Comparison of ENCODE assay signal across 2 cellular contexts in the genomic region with DNA sequence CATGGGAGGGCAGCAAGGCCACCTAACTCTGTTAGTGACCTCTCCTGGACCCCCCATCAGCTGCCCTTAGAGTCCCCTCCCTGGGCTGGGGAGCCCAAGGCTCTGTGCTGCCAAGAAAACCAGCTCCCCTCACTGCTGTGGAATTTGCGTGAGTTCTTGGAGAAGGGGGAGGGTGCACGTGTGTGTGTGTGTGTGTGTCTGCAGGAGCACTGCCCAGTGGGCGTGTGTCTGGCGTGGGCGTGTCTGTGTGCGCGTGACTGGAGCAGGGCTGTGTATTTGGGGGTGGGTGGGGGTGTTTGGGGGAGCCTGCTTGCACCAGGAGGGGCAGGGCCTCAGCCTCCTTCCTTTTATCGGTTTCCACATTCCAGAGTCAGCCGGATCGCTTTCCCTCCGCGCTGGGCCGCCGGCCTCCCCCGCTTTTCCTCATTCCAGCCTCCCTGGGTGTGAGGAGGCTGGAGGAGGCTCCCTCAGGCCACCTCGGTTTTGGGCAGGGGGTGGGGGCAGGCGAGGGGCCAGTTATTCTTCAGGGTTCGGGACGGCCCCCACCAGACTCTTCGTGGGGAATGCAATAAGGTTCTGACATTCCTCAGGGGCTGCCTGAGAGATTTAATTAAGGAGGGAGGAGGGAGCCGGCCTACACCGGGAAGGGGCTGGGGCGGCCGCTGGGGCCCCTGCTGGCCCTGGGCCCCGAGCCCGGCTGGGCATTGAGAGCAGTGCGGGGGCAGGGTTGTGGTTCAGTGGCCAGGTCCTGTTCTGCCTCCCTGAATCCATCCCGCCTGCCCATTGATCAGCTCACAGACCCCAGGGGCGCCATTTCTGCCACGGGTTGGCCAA.
TF ChIP-seq lines count a peak whose summit lies in the region.

No MANE protein-coding gene starts in this region.

TF ChIP-seq in A549, 52 proteins besides CTCF, POLR2A, EP300 and RAD21:
- TF ChIP-seq, protein P1, sequence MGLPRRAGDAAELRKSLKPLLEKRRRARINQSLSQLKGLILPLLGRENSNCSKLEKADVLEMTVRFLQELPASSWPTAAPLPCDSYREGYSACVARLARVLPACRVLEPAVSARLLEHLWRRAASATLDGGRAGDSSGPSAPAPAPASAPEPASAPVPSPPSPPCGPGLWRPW (IDR thresholded peaks at IDR 0.05): no peak
- TF ChIP-seq MAZ (IDR thresholded peaks at IDR 0.05; ENCODE audit: borderline replicate concordance, low read depth, low read length): no peak
- no peak for TF ChIP-seq ESRRA (IDR thresholded peaks at IDR 0.05; ENCODE audit: borderline replicate concordance, low read length)
- TF ChIP-seq BHLHE40 (IDR thresholded peaks at IDR 0.05; ENCODE audit: low read depth, low read length): peak; percentile 51; the same call in 1 of the 2 replicates
- TF ChIP-seq, protein P2, sequence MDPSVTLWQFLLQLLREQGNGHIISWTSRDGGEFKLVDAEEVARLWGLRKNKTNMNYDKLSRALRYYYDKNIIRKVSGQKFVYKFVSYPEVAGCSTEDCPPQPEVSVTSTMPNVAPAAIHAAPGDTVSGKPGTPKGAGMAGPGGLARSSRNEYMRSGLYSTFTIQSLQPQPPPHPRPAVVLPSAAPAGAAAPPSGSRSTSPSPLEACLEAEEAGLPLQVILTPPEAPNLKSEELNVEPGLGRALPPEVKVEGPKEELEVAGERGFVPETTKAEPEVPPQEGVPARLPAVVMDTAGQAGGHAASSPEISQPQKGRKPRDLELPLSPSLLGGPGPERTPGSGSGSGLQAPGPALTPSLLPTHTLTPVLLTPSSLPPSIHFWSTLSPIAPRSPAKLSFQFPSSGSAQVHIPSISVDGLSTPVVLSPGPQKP (IDR thresholded peaks at IDR 0.05; ENCODE audit: low read depth, low read length): no peak
- TF ChIP-seq RFX5 (IDR thresholded peaks at IDR 0.05): no peak
- TF ChIP-seq RARB (CRISPR knock-in tag; IDR thresholded peaks at IDR 0.05): no peak
- TF ChIP-seq NPAS2 (CRISPR knock-in tag; IDR thresholded peaks at IDR 0.05; ENCODE audit: borderline replicate concordance): no peak
- TF ChIP-seq TFCP2L1 (CRISPR knock-in tag; IDR thresholded peaks at IDR 0.05): no peak
- TF ChIP-seq HDAC2 (IDR thresholded peaks at IDR 0.05): no peak
- TF ChIP-seq SMC3 (IDR thresholded peaks at IDR 0.05): no peak
- TF ChIP-seq, protein P3, sequence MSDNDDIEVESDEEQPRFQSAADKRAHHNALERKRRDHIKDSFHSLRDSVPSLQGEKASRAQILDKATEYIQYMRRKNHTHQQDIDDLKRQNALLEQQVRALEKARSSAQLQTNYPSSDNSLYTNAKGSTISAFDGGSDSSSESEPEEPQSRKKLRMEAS (IDR thresholded peaks at IDR 0.05): 0 out of 2 replicates have a peak, but pooled peaks have one; percentile 48
- no peak for TF ChIP-seq MYC (IDR thresholded peaks at IDR 0.05; ENCODE audit: borderline replicate concordance, low read length)
- TF ChIP-seq, protein P4, sequence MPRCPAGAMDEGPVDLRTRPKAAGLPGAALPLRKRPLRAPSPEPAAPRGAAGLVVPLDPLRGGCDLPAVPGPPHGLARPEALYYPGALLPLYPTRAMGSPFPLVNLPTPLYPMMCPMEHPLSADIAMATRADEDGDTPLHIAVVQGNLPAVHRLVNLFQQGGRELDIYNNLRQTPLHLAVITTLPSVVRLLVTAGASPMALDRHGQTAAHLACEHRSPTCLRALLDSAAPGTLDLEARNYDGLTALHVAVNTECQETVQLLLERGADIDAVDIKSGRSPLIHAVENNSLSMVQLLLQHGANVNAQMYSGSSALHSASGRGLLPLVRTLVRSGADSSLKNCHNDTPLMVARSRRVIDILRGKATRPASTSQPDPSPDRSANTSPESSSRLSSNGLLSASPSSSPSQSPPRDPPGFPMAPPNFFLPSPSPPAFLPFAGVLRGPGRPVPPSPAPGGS (IDR thresholded peaks at IDR 0.05): no peak
- TF ChIP-seq CEBPB (IDR thresholded peaks at IDR 0.05): no peak
- TF ChIP-seq RNF2 (IDR thresholded peaks at IDR 0.05; ENCODE audit: borderline replicate concordance, low read depth): no peak
- TF ChIP-seq, protein P5, sequence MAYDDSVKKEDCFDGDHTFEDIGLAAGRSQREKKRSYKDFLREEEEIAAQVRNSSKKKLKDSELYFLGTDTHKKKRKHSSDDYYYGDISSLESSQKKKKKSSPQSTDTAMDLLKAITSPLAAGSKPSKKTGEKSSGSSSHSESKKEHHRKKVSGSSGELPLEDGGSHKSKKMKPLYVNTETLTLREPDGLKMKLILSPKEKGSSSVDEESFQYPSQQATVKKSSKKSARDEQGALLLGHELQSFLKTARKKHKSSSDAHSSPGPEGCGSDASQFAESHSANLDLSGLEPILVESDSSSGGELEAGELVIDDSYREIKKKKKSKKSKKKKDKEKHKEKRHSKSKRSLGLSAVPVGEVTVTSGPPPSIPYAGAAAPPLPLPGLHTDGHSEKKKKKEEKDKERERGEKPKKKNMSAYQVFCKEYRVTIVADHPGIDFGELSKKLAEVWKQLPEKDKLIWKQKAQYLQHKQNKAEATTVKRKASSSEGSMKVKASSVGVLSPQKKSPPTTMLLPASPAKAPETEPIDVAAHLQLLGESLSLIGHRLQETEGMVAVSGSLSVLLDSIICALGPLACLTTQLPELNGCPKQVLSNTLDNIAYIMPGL (CRISPR knock-in tag; IDR thresholded peaks at IDR 0.05; ENCODE audit: borderline replicate concordance): no peak

TF ChIP-seq in H1, 55 proteins besides CTCF, POLR2A, EP300 and RAD21:
- TF ChIP-seq EGR1 (IDR thresholded peaks at IDR 0.05; ENCODE audit: borderline replicate concordance, low read depth, low read length): peak; percentile 70; the same call in 1 of the 2 replicates
- TF ChIP-seq, protein P6, sequence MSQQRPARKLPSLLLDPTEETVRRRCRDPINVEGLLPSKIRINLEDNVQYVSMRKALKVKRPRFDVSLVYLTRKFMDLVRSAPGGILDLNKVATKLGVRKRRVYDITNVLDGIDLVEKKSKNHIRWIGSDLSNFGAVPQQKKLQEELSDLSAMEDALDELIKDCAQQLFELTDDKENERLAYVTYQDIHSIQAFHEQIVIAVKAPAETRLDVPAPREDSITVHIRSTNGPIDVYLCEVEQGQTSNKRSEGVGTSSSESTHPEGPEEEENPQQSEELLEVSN (IDR thresholded peaks at IDR 0.05): peak; percentile 76
- TF ChIP-seq, protein P7, sequence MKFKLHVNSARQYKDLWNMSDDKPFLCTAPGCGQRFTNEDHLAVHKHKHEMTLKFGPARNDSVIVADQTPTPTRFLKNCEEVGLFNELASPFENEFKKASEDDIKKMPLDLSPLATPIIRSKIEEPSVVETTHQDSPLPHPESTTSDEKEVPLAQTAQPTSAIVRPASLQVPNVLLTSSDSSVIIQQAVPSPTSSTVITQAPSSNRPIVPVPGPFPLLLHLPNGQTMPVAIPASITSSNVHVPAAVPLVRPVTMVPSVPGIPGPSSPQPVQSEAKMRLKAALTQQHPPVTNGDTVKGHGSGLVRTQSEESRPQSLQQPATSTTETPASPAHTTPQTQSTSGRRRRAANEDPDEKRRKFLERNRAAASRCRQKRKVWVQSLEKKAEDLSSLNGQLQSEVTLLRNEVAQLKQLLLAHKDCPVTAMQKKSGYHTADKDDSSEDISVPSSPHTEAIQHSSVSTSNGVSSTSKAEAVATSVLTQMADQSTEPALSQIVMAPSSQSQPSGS (IDR thresholded peaks at IDR 0.05; ENCODE audit: low read length): no peak
- TF ChIP-seq POLR2AphosphoS5 (IDR thresholded peaks at IDR 0.05; ENCODE audit: low read depth, low read length): peak; percentile 29; the same call in 1 of the 2 replicates
- TF ChIP-seq TEAD4 (IDR thresholded peaks at IDR 0.05; ENCODE audit: low read depth, low read length): peak; percentile 75; the same call in 1 of the 2 replicates
